28 cellular contexts compared by ENCODE assay signal in the genomic region with DNA sequence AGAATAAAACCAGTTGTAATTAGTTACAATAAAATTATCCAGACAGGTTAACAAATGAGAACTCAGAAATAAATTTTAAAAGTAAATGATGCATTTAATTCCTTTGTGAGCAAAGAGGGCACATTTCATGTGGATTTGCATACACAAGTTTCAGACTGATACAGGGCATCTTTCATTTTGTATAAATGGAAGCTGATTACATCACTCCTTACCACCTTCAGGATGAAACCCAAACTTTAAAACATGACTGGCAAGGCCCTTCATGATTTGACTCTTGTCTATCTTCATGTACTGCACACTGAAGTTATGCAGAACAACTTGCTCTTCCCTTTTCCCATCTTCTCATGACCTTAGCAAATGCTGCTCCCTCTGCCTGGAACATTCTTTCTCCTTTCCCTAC. TPM values are rescaled to one million over a fixed set of nuclear protein-coding genes. Genes with fewer than 3 reads are reported as not detected.
"Had no signal": no experiment of that assay in that cellular context is flagged by ENCODE, and none has a peak within 500 bp of the region (broad histone marks: within the 10 kb centered on the region; RNA-seq: fewer than 3 reads in every experiment).

No MANE protein-coding gene starts in this region.

- H3K4me3 ChIP-seq: SK-N-MC had no signal

- H3K27ac ChIP-seq: SK-N-MC, VCaP had no signal

- ATAC-seq: activated T-cell treated with anti-CD3 and anti-CD28 coated beads, Interleukin-2, amount 50 U/mL, for 72 hours; Panc1; Right ventricle myocardium inferior; T-cell had no signal

- DNase-seq: activated CD4-positive, alpha-beta memory T cell treated with anti-CD3 and anti-CD28 coated beads for 36 hours; activated CD4-positive, alpha-beta T cell treated with anti-CD3 and anti-CD28 coated beads, Interleukin-2, amount 10 ng/mL, durations not matched to agents 7 days and 5 days; activated CD4-positive, CD25-positive, alpha-beta regulatory T cell; activated gamma-delta T cell treated with Interleukin-2 at 50 U/mL for 16 hours; activated naive CD4-positive, alpha-beta T cell treated with anti-CD3 and anti-CD28 coated beads, Interleukin-2, amount 10 ng/mL, durations not matched to agents 7 days and 5 days; activated naive CD8-positive, alpha-beta T cell treated with anti-CD3 and anti-CD28 coated beads for 36 hours; activated T-cell treated with anti-CD3 and anti-CD28 coated beads, Interleukin-2, amount 50 U/mL, for 72 hours; cerebellar nuclear complex; NCI-H1092 treated with DMSO at 0.1 percent for 48 hours; NCI-H1417 treated with DMSO at 0.1 percent for 48 hours; NCI-H1694; NCI-H2029; NCI-H2107; NCI-H2171 treated with DMSO at 0.1 percent for 48 hours; NCI-H226; NCI-H526; NCI-H774; OCI-M1; RPMI8226; T-cell; T-helper 2 cell; T1000 had no signal

RNA-seq across cellular contexts. Expression of a gene that starts 26.9 kb away (rescaled TPM):
- total RNA-seq: activated CD4-positive, alpha-beta memory T cell treated with anti-CD3 and anti-CD28 coated beads for 36 hours; activated CD4-positive, alpha-beta T cell treated with anti-CD3 and anti-CD28 coated beads, Interleukin-2, amount 10 ng/mL, durations not matched to agents 7 days and 5 days; activated CD8-positive, alpha-beta memory T cell treated with anti-CD3 and anti-CD28 coated beads for 36 hours; activated naive CD8-positive, alpha-beta T cell treated with anti-CD3 and anti-CD28 coated beads for 36 hours; activated T-cell treated with anti-CD3 and anti-CD28 coated beads, Interleukin-2, amount 50 U/mL, for 72 hours; activated T-helper 2 cell treated with anti-CD3 and anti-CD28 coated beads, Interferon-gamma antibody, Interleukin-2, Interleukin-4, amounts not matched to agents 10 μg/mL and 5 μg/mL and 100 μg/mL, durations not matched to agents 14 hours and 24 hours and 36 hours had no signal
